8 cellular contexts compared by ENCODE assay signal in the genomic region with DNA sequence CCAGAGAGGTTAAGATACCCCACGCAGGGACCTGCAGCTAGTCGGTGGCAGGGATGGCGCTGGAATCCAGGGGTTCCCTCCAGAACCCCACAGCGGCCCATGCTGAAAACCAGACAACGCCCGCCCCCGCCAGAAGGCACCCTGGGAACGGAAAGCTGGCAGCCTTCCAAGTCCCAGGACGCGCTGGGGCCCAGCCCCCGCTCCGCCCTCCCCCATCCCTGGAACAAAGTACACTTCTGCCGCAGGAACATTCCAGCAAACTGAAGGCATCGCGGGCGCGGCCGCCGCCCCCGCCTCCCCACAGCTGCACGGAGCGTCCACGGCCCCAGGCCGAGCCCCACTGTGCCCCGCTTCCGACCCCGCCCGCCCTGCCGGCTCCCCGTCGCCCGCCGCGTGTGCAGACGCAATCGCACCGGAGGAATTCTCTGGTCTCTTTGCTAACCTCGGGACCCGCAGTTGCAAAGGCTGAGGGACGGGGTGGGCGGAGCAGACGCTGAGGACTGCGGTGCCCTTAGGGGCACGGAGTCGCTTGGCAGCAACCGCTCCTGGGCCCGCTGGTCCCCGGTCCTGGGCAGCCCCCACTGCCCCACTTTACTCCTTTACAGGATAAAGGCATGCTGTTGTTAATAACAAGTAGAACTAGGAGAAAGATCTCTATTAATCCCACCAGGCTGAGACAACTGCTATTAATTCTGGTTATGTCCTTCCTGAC. TPM values are rescaled to one million over a fixed set of nuclear protein-coding genes. Genes with fewer than 3 reads are reported as not detected.
DNase-seq lines count a peak whose midpoint lies in the region; ATAC-seq and TF ChIP-seq lines count a peak whose summit lies in the region.

No MANE protein-coding gene starts in this region.

- H3F3A ChIP-seq in GM23338 (replicated peaks; ENCODE audit: low read depth): no peaks in the 10 kb centered on the region
- peaks cover 8% of the 10 kb centered on the region; the same call in 1 of the 2 replicates for H3F3A ChIP-seq in PC-9 (ENCODE audit: insufficient read depth, low read depth)

- H3K27me3 Mint-ChIP-seq in GM23338 (ENCODE audit: insufficient read depth, low read depth, poor library complexity): peaks cover 3% of the 10 kb centered on the region
- peaks cover 21% of the 10 kb centered on the region for H3K27me3 Mint-ChIP-seq in activated T-helper 17 cell treated with anti-CD3 and anti-CD28 coated beads, Interleukin-2, amount 50 U/mL, for 72 hours
- H3K27me3 Mint-ChIP-seq in naive thymus-derived CD8-positive, alpha-beta T cell: peaks cover 17 to 22% (median 19%) of the 10 kb centered on the region in 5 donors
- H3K27me3 Mint-ChIP-seq in stimulated activated naive B cell treated with anti-CD40 and anti-IgM and Interleukin-4, amounts not matched to agents 10 μg/mL and 1 μg/mL and 100 μg/mL, for 72 hours: peaks cover 24 to 29% of the 10 kb centered on the region in 2 donors

- H3K4me1 ChIP-seq in GM23338 (ENCODE audit: insufficient read depth) (peaks cover 23% of the 10 kb centered on the region), PC-9 (replicated peaks; ENCODE audit: insufficient read depth) (peaks cover 6% of the 10 kb centered on the region; the same call in 1 of the 2 replicates)

- intact Hi-C loops in PC-9 (cut with micrococcal nuclease; ENCODE audit: unreplicated experiment): no loop called here

- ATAC-seq in GM23338: peak; percentile 95
- ATAC-seq in activated T-helper 17 cell treated with anti-CD3 and anti-CD28 coated beads, Interleukin-2, amount 50 U/mL, for 72 hours (replicated peaks): peak; percentile 72
- peak; percentile 85 to 93 for ATAC-seq in naive thymus-derived CD8-positive, alpha-beta T cell
- ATAC-seq in stimulated activated naive B cell treated with anti-CD40 and anti-IgM and Interleukin-4, amounts not matched to agents 10 μg/mL and 1 μg/mL and 100 μg/mL, for 72 hours (replicated peaks): peak; percentile 72 to 78
- no peak for ATAC-seq in GM19467 (IDR thresholded peaks at IDR 0.05; ENCODE audit: unreplicated experiment)

- H3K27ac ChIP-seq in 22Rv1: peak overlapping the region; percentile 38; the same call in 1 of the 2 replicates
- H3K27ac ChIP-seq in GM23338 (ENCODE audit: low read depth): no peak overlapping the region
- no peak overlapping the region for H3K27ac ChIP-seq in PC-9

- H3K4me1 Mint-ChIP-seq in GM23338: peaks cover 20% of the 10 kb centered on the region
- H3K4me1 Mint-ChIP-seq in activated T-helper 17 cell treated with anti-CD3 and anti-CD28 coated beads, Interleukin-2, amount 50 U/mL, for 72 hours: no peaks in the 10 kb centered on the region
- H3K4me1 Mint-ChIP-seq in naive thymus-derived CD8-positive, alpha-beta T cell: peaks cover 7 to 26% (median 21%) of the 10 kb centered on the region in 4 donors
- H3K4me1 Mint-ChIP-seq in stimulated activated naive B cell treated with anti-CD40 and anti-IgM and Interleukin-4, amounts not matched to agents 10 μg/mL and 1 μg/mL and 100 μg/mL, for 72 hours: peaks cover 13 to 15% of the 10 kb centered on the region in 2 donors

- no peak overlapping the region for H3K27ac Mint-ChIP-seq in GM23338
- no peak overlapping the region for H3K27ac Mint-ChIP-seq in activated T-helper 17 cell treated with anti-CD3 and anti-CD28 coated beads, Interleukin-2, amount 50 U/mL, for 72 hours
- H3K27ac Mint-ChIP-seq in naive thymus-derived CD8-positive, alpha-beta T cell: peak overlapping the region in 1 of 10 donors; percentile 76
- H3K27ac Mint-ChIP-seq in stimulated activated naive B cell treated with anti-CD40 and anti-IgM and Interleukin-4, amounts not matched to agents 10 μg/mL and 1 μg/mL and 100 μg/mL, for 72 hours: no peak overlapping the region

- peaks cover 9% of the 10 kb centered on the region for H3K27me3 ChIP-seq in GM23338 (ENCODE audit: insufficient read depth)
- H3K27me3 ChIP-seq in PC-9 (ENCODE audit: insufficient read depth, low read depth): no peaks in the 10 kb centered on the region

- H3K79me2 ChIP-seq in GM23338 (replicated peaks; ENCODE audit: insufficient read depth) (no peaks in the 10 kb centered on the region), PC-9 (ENCODE audit: low read depth) (no peaks in the 10 kb centered on the region)

- no peaks in the 10 kb centered on the region for H3K36me3 ChIP-seq in GM23338 (ENCODE audit: insufficient read depth)
- no peaks in the 10 kb centered on the region for H3K36me3 ChIP-seq in PC-9 (ENCODE audit: low read depth)

- no peaks in the 10 kb centered on the region for H3K36me3 Mint-ChIP-seq in GM23338 (ENCODE audit: low read depth)
- H3K36me3 Mint-ChIP-seq in activated T-helper 17 cell treated with anti-CD3 and anti-CD28 coated beads, Interleukin-2, amount 50 U/mL, for 72 hours (ENCODE audit: low read depth): no peaks in the 10 kb centered on the region
- H3K36me3 Mint-ChIP-seq in naive thymus-derived CD8-positive, alpha-beta T cell: no peaks in the 10 kb centered on the region
- peaks cover 0 to 5% of the 10 kb centered on the region in 2 donors for H3K36me3 Mint-ChIP-seq in stimulated activated naive B cell treated with anti-CD40 and anti-IgM and Interleukin-4, amounts not matched to agents 10 μg/mL and 1 μg/mL and 100 μg/mL, for 72 hours

- TF ChIP-seq CTCF in 22Rv1 (IDR thresholded peaks at IDR 0.05) (no peak), GM23338 (conservative IDR thresholded peaks at IDR 0.05; ENCODE audit: low read depth in 2 of 2) (no peak), PC-9 (conservative IDR thresholded peaks at IDR 0.05) (no peak), fibroblast of pulmonary artery (IDR thresholded peaks at IDR 0.05; ENCODE audit: low read length, missing control alignments) (no peak)

- H3K9me2 ChIP-seq in GM23338 (ENCODE audit: insufficient read depth) (no peaks in the 10 kb centered on the region), PC-9 (ENCODE audit: insufficient read depth) (no peaks in the 10 kb centered on the region)

- DNase-seq in GM23338 (ENCODE audit: low spot score) (peak; percentile 92), PC-9 (peak; percentile 52 to 67), fibroblast of pulmonary artery (ENCODE audit: low read depth) (peak; percentile 85)
- DNase-seq in naive thymus-derived CD8-positive, alpha-beta T cell: peak; percentile 20 to 67 (median 43)
- DNase-seq in stimulated activated naive B cell treated with anti-CD40 and anti-IgM and Interleukin-4, amounts not matched to agents 10 μg/mL and 1 μg/mL and 100 μg/mL, for 72 hours: no peak

- H3K4me3 Mint-ChIP-seq in GM23338: peak overlapping the region; percentile 66
- peak overlapping the region; percentile 46 for H3K4me3 Mint-ChIP-seq in activated T-helper 17 cell treated with anti-CD3 and anti-CD28 coated beads, Interleukin-2, amount 50 U/mL, for 72 hours
- H3K4me3 Mint-ChIP-seq in naive thymus-derived CD8-positive, alpha-beta T cell: peak overlapping the region; percentile 41 to 88 (median 70)
- peak overlapping the region; percentile 76 to 83 for H3K4me3 Mint-ChIP-seq in stimulated activated naive B cell treated with anti-CD40 and anti-IgM and Interleukin-4, amounts not matched to agents 10 μg/mL and 1 μg/mL and 100 μg/mL, for 72 hours

- H2AFZ ChIP-seq in GM23338: peak overlapping the region; percentile 96
- peak overlapping the region; percentile 89 for H2AFZ ChIP-seq in PC-9

- H3K9me3 Mint-ChIP-seq in GM23338: no peaks in the 10 kb centered on the region
- H3K9me3 Mint-ChIP-seq in activated T-helper 17 cell treated with anti-CD3 and anti-CD28 coated beads, Interleukin-2, amount 50 U/mL, for 72 hours: peaks cover under 1% of the 10 kb centered on the region
- H3K9me3 Mint-ChIP-seq in naive thymus-derived CD8-positive, alpha-beta T cell: no peaks in the 10 kb centered on the region
- peaks cover 1 to 5% of the 10 kb centered on the region in 2 donors for H3K9me3 Mint-ChIP-seq in stimulated activated naive B cell treated with anti-CD40 and anti-IgM and Interleukin-4, amounts not matched to agents 10 μg/mL and 1 μg/mL and 100 μg/mL, for 72 hours

- peak overlapping the region; percentile 83 for H3K4me2 ChIP-seq in GM23338
- H3K4me2 ChIP-seq in PC-9: peak overlapping the region; percentile 88

- no TSS peak for BruUV-seq in PC-9 (replicated peaks; lab: Mats Ljungman, UMichigan)

- H4K20me1 ChIP-seq in GM23338 (replicated peaks; ENCODE audit: insufficient read depth) (no peaks in the 10 kb centered on the region), PC-9 (ENCODE audit: insufficient read depth) (no peaks in the 10 kb centered on the region)

- no peaks in the 10 kb centered on the region for H3K9me3 ChIP-seq in PC-9 (ENCODE audit: insufficient read depth, low read depth)

- H3K4me3 ChIP-seq in GM23338: peak overlapping the region; percentile 68
- peak overlapping the region; percentile 63 for H3K4me3 ChIP-seq in PC-9
- H3K4me3 ChIP-seq in fibroblast of pulmonary artery (replicated peaks; ENCODE audit: low read depth, low read length): peak overlapping the region; percentile 45

- CTCF ChIA-PET in PC-9 (lab: Charles Lee): no interaction called here

- POLR2A ChIA-PET in PC-9 (lab: Charles Lee; ENCODE audit: unreplicated experiment): no interaction called here
- POLR2A ChIA-PET in naive thymus-derived CD8-positive, alpha-beta T cell (lab: Charles Lee): no interaction called here

TF ChIP-seq in GM23338, 12 proteins besides CTCF, POLR2A, EP300 and RAD21:
- TF ChIP-seq POLR2AphosphoS5 (IDR thresholded peaks at IDR 0.05; ENCODE audit: low read depth) (peak; percentile 51; the same call in 1 of the 2 replicates), NANOG (IDR thresholded peaks at IDR 0.05; ENCODE audit: borderline replicate concordance) (no peak)

RNA-seq across cellular contexts. Expression of gene RNU6-1, which starts 44.8 kb away (rescaled TPM):
- not detected in 2 replicates for total RNA-seq in GM23338 (2014; rRNA removed; shearing (Covaris generic))
- not detected in 2 replicates for polyA plus RNA-seq in GM23338 (2016; fragmentation: Nextera tagmentation; extraction: Ambion mirVana)
- not detected in 2 replicates for total RNA-seq in PC-9 (2021)
- total RNA-seq in activated T-helper 17 cell treated with anti-CD3 and anti-CD28 coated beads, Interleukin-2, amount 50 U/mL, for 72 hours: not detected
- not detected for total RNA-seq in naive thymus-derived CD8-positive, alpha-beta T cell
- polyA plus RNA-seq in naive thymus-derived CD8-positive, alpha-beta T cell: not detected

RNA-seq across cellular contexts. Expression of gene SKOR1, which starts 59.4 kb away (rescaled TPM):
- total RNA-seq in GM23338 (2014; rRNA removed; shearing (Covaris generic)): 0.17 and 0.19 TPM in 2 replicates
- not detected in 2 replicates for polyA plus RNA-seq in GM23338 (2016; fragmentation: Nextera tagmentation; extraction: Ambion mirVana)
- 0.13 and 0.40 TPM in 2 replicates for total RNA-seq in PC-9 (2021)
- total RNA-seq in activated T-helper 17 cell treated with anti-CD3 and anti-CD28 coated beads, Interleukin-2, amount 50 U/mL, for 72 hours: under 1 TPM; 0.08 to 0.13 TPM
- total RNA-seq in naive thymus-derived CD8-positive, alpha-beta T cell: 1 to 10 TPM; 1.0 to 1.4 TPM
- under 1 TPM in 1 of 3 donors, not detected in 2; 0.05 TPM for polyA plus RNA-seq in naive thymus-derived CD8-positive, alpha-beta T cell
